9 cellular contexts compared by ENCODE assay signal in genomic region chr17:61410100-61410551, GRCh38. TPM values are rescaled to one million over a fixed set of nuclear protein-coding genes. Genes with fewer than 3 reads are reported as not detected.
DNase-seq lines count a peak whose midpoint lies in the region; ATAC-seq and TF ChIP-seq lines count a peak whose summit lies in the region.
"Had no signal": no experiment of that assay in that cellular context is flagged by ENCODE, and none has a peak within 500 bp of the region (broad histone marks: within the 10 kb centered on the region; RNA-seq: fewer than 3 reads in every experiment).

No MANE protein-coding gene starts in this region.

- peak overlapping the region; percentile 45 for H3K4me3 Mint-ChIP-seq in activated CD4-positive, alpha-beta T cell treated with anti-CD3 and anti-CD28 coated beads for 36 hours
- H3K4me3 Mint-ChIP-seq in activated T-helper 17 cell treated with anti-CD3 and anti-CD28 coated beads, Interleukin-2, amount 50 U/mL, for 72 hours, result peak overlapping the region; percentile 74

- H3K4me1 Mint-ChIP-seq in activated CD4-positive, alpha-beta T cell treated with anti-CD3 and anti-CD28 coated beads for 36 hours, result peaks cover 14% of the 10 kb centered on the region
- peaks cover 6% of the 10 kb centered on the region for H3K4me1 Mint-ChIP-seq in activated T-helper 17 cell treated with anti-CD3 and anti-CD28 coated beads, Interleukin-2, amount 50 U/mL, for 72 hours

- H3K9me3 Mint-ChIP-seq in activated CD4-positive, alpha-beta T cell treated with anti-CD3 and anti-CD28 coated beads for 36 hours (ENCODE audit: low read depth), result no peaks in the 10 kb centered on the region
- H3K9me3 Mint-ChIP-seq in activated T-helper 17 cell treated with anti-CD3 and anti-CD28 coated beads, Interleukin-2, amount 50 U/mL, for 72 hours, result no peaks in the 10 kb centered on the region

- no peak overlapping the region for H3K27ac ChIP-seq in suprapubic skin

- no peaks in the 10 kb centered on the region for H3K9me3 ChIP-seq in suprapubic skin

- POLR2A ChIA-PET in activated CD4-positive, alpha-beta T cell treated with anti-CD3 and anti-CD28 coated beads for 36 hours (lab: Charles Lee), result interaction anchor here (0.8 kb wide), 1 partner anchor 163 kb away, joined by 3 read pairs; no protein-coding TSS in a partner anchor

- ATAC-seq in activated CD4-positive, alpha-beta T cell treated with anti-CD3 and anti-CD28 coated beads for 36 hours, result no peak
- ATAC-seq in activated T-helper 17 cell treated with anti-CD3 and anti-CD28 coated beads, Interleukin-2, amount 50 U/mL, for 72 hours (replicated peaks), result no peak
- ATAC-seq in GM19324 (IDR thresholded peaks at IDR 0.05; ENCODE audit: low FRiP score, unreplicated experiment), result no peak
- no peak for ATAC-seq in HG02763 (IDR thresholded peaks at IDR 0.05; ENCODE audit: unreplicated experiment)

- H3K36me3 Mint-ChIP-seq in activated CD4-positive, alpha-beta T cell treated with anti-CD3 and anti-CD28 coated beads for 36 hours (ENCODE audit: low read depth), result no peaks in the 10 kb centered on the region
- no peaks in the 10 kb centered on the region for H3K36me3 Mint-ChIP-seq in activated T-helper 17 cell treated with anti-CD3 and anti-CD28 coated beads, Interleukin-2, amount 50 U/mL, for 72 hours (ENCODE audit: low read depth)

- peaks cover 61% of the 10 kb centered on the region for H3K27me3 ChIP-seq in suprapubic skin

- no peaks in the 10 kb centered on the region for H3K36me3 ChIP-seq in suprapubic skin

- no peak for DNase-seq in activated CD4-positive, alpha-beta T cell treated with anti-CD3 and anti-CD28 coated beads for 36 hours
- no peak for DNase-seq in activated CD4-positive, alpha-beta T cell treated with anti-CD3 and anti-CD28 coated beads for 48 hours
- DNase-seq in islet precursor cell, result peak; percentile 54
- DNase-seq in suprapubic skin (ENCODE audit: low spot score in 2 of 2), result peak; percentile 61 to 74
- DNase-seq in NCI-H2196 (lab: John Stamatoyannopoulos, UW; ENCODE audit: unreplicated experiment), result no peak
- DNase-seq: NCI-H1417 treated with DMSO at 0.1 percent for 48 hours had no signal

- peaks cover 38% of the 10 kb centered on the region for H3K27me3 Mint-ChIP-seq in activated CD4-positive, alpha-beta T cell treated with anti-CD3 and anti-CD28 coated beads for 36 hours
- peaks cover 37% of the 10 kb centered on the region for H3K27me3 Mint-ChIP-seq in activated T-helper 17 cell treated with anti-CD3 and anti-CD28 coated beads, Interleukin-2, amount 50 U/mL, for 72 hours

- CTCF ChIA-PET in activated CD4-positive, alpha-beta T cell treated with anti-CD3 and anti-CD28 coated beads for 36 hours (lab: Charles Lee), result interaction anchor here (1.0 to 2.3 kb wide), 5 partner anchors 11 to 689 kb away, joined by 3 to 10 read pairs (median 3); no protein-coding TSS in a partner anchor

- no peak for TF ChIP-seq POLR2A in suprapubic skin (IDR thresholded peaks at IDR 0.05)

- TF ChIP-seq CTCF in suprapubic skin (IDR thresholded peaks at IDR 0.05), result no peak

- whole genome bisulfite sequencing in suprapubic skin, result 34% methylated on average over 7 of the region's 12 CpGs

- H3K27ac Mint-ChIP-seq in activated CD4-positive, alpha-beta T cell treated with anti-CD3 and anti-CD28 coated beads for 36 hours, result no peak overlapping the region
- H3K27ac Mint-ChIP-seq in activated T-helper 17 cell treated with anti-CD3 and anti-CD28 coated beads, Interleukin-2, amount 50 U/mL, for 72 hours, result no peak overlapping the region

- peak overlapping the region; percentile 54 for H3K4me3 ChIP-seq in suprapubic skin

- TF ChIP-seq EP300 in suprapubic skin (IDR thresholded peaks at IDR 0.05), result no peak

- peaks cover 55% of the 10 kb centered on the region for H3K4me1 ChIP-seq in suprapubic skin

- intact Hi-C loops in activated CD4-positive, alpha-beta T cell treated with anti-CD3 and anti-CD28 coated beads for 36 hours (cut with DNase I, micrococcal nuclease), result loop anchor here (2.0 to 5.0 kb wide), 4 partner anchors 13 to 808 kb away; partner anchors contain the start of gene PPM1D (in 1 of the 2)

RNA-seq across cellular contexts. Expression of gene TBX2, which starts 10.5 kb away (rescaled TPM):
- total RNA-seq in activated CD4-positive, alpha-beta T cell treated with anti-CD3 and anti-CD28 coated beads for 36 hours, result not detected
- not detected for total RNA-seq in activated T-helper 17 cell treated with anti-CD3 and anti-CD28 coated beads, Interleukin-2, amount 50 U/mL, for 72 hours
- 1 to 10 TPM; 2.2 to 3.1 (median 2.8) TPM for total RNA-seq in suprapubic skin

RNA-seq across cellular contexts. Expression of gene TBX4, which starts 42.1 kb away (rescaled TPM):
- total RNA-seq in activated CD4-positive, alpha-beta T cell treated with anti-CD3 and anti-CD28 coated beads for 36 hours, result not detected
- not detected for total RNA-seq in activated T-helper 17 cell treated with anti-CD3 and anti-CD28 coated beads, Interleukin-2, amount 50 U/mL, for 72 hours
- total RNA-seq in suprapubic skin, result under 1 TPM in 2 of 4 donors, not detected in 2; 0.30 to 0.56 TPM

Comparison
In these comparisons a context has a peak if more than half of its experiments do, and no peak if none do; other contexts are left out.
1. DNase-seq: peak in islet precursor cell (single experiment) and suprapubic skin (2 of 2); none in activated CD4-positive, alpha-beta T cell treated with anti-CD3 and anti-CD28 coated beads for 36 hours (single experiment), activated CD4-positive, alpha-beta T cell treated with anti-CD3 and anti-CD28 coated beads for 48 hours (single experiment) and NCI-H2196 (single experiment).